ENCODE assay signal across 9 cellular contexts in genomic region chr12:50188875-50189575, GRCh38. TPM values are rescaled to one million over a fixed set of nuclear protein-coding genes. Genes with fewer than 3 reads are reported as not detected.
A peak's percentile ranks its signal among the peaks of the same experiment; 100 is the strongest.
DNase-seq lines count a peak whose midpoint lies in the region; ATAC-seq and TF ChIP-seq lines count a peak whose summit lies in the region.
"Had no signal": no experiment of that assay in that cellular context is flagged by ENCODE, and none has a peak within 500 bp of the region (broad histone marks: within the 10 kb centered on the region; RNA-seq: fewer than 3 reads in every experiment).

No MANE protein-coding gene starts in this region.

- ATAC-seq in psoas muscle, result no peak
- no peak for ATAC-seq in HG02884 (IDR thresholded peaks at IDR 0.05; ENCODE audit: unreplicated experiment)

- H3K27me3 ChIP-seq in AG04450 (ENCODE audit: control insufficient read depth, insufficient read depth, low read length), result no peaks in the 10 kb centered on the region
- H3K27me3 ChIP-seq in SJCRH30, result no peaks in the 10 kb centered on the region
- H3K27me3 ChIP-seq in brain microvascular endothelial cell (replicated peaks), result no peaks in the 10 kb centered on the region
- H3K27me3 ChIP-seq in psoas muscle (ENCODE audit: insufficient read depth in 3 of 3, low read length in 2 of 3), result no peaks in the 10 kb centered on the region

- no peak for TF ChIP-seq CTCF in AG04450 (IDR thresholded peaks at IDR 0.05; ENCODE audit: low read depth, low read length)
- TF ChIP-seq CTCF in brain microvascular endothelial cell (IDR thresholded peaks at IDR 0.05; ENCODE audit: low read depth, low read length, missing control alignments), result no peak
- TF ChIP-seq CTCF in psoas muscle (IDR thresholded peaks at IDR 0.05), result no peak

- H3K27ac ChIP-seq in AG04450 (ENCODE audit: low read depth, low read length) (peak overlapping the region; percentile 98), SJCRH30 (peak overlapping the region; percentile 83; the same call in 1 of the 2 replicates), brain microvascular endothelial cell (peak overlapping the region; percentile 92), psoas muscle (peak overlapping the region; percentile 50)

- POLR2A ChIA-PET in AG04450 (lab: Yijun Ruan, JAX), result interaction anchor here (1.1 kb wide), 1 partner anchor 32 kb away, joined by 5 read pairs; no protein-coding TSS in a partner anchor

- in situ Hi-C loops in brain microvascular endothelial cell (cut with HindIII; ENCODE audit: low pct_ligation_motif_present, low sequenced_read_pairs), result loop anchor here (25.0 kb wide), 1 partner anchor 227 kb away; the partner anchor contains the start of genes AQP2, AQP5 and AQP6

- DNase-seq in AG04450 (ENCODE audit: low read depth, low spot score), result no peak
- DNase-seq in SJCRH30, result no peak
- DNase-seq in brain microvascular endothelial cell, result no peak
- no peak for DNase-seq in psoas muscle
- no peak for DNase-seq in NCI-H82 treated with DMSO at 0.1 percent for 48 hours (lab: John Stamatoyannopoulos, UW; ENCODE audit: unreplicated experiment)
- no peak for DNase-seq in NCI-H1092 treated with DMSO at 0.1 percent for 48 hours (lab: John Stamatoyannopoulos, UW)
- no peak for DNase-seq in OCI-M1 (lab: John Stamatoyannopoulos, UW)
- DNase-seq: NCI-H2029 had no signal

- H3K4me1 ChIP-seq in SJCRH30 (peaks cover 54% of the 10 kb centered on the region), psoas muscle (peaks cover 27% of the 10 kb centered on the region)

- H3K9me3 ChIP-seq in AG04450 (ENCODE audit: control insufficient read depth, insufficient read depth, low read length) (no peaks in the 10 kb centered on the region), SJCRH30 (replicated peaks) (no peaks in the 10 kb centered on the region), psoas muscle (no peaks in the 10 kb centered on the region)

- CTCF ChIA-PET in AG04450 (lab: Charles Lee), result interaction anchor here (1.5 to 4.9 kb wide), 2 partner anchors 13 to 125 kb away, joined by 6 to 21 read pairs; no protein-coding TSS in a partner anchor

- H3K4me3 ChIP-seq in AG04450 (ENCODE audit: low read depth, low read length), result no peak overlapping the region
- no peak overlapping the region for H3K4me3 ChIP-seq in SJCRH30
- no peak overlapping the region for H3K4me3 ChIP-seq in brain microvascular endothelial cell (ENCODE audit: low read depth, low read length)
- H3K4me3 ChIP-seq in psoas muscle, result no peak overlapping the region

- peaks cover 22% of the 10 kb centered on the region for H3K36me3 ChIP-seq in SJCRH30
- H3K36me3 ChIP-seq in brain microvascular endothelial cell (replicated peaks), result peaks cover 40% of the 10 kb centered on the region
- H3K36me3 ChIP-seq in psoas muscle (ENCODE audit: insufficient read depth in 1 of 2, low read depth in 1 of 2), result peaks cover 0 to 57% of the 10 kb centered on the region in 2 donors

- intact Hi-C loops in psoas muscle (cut with DNase I), result loop anchor here (5.0 kb wide), 2 partner anchors 123 to 128 kb away; no protein-coding TSS in a partner anchor

- 92 to 94% (median 92%) methylated on average over 5 of the region's 5 CpGs for WGBS in psoas muscle, 3 donors

RNA-seq across cellular contexts. Expression of gene CERS5, which starts 21.9 kb away (rescaled TPM):
- polyA plus RNA-seq in AG04450 (2011; rRNA removed) (76.1 and 83.3 TPM in 2 replicates), psoas muscle (1 to 10 TPM; 7.2 to 8.2 (median 7.5) TPM)
- 77.9 and 80.7 TPM in 2 replicates for polyA minus RNA-seq in AG04450 (2011; rRNA and poly(A)+ RNA removed)
- total RNA-seq in SJCRH30 (2014; rRNA removed; shearing (Covaris generic)), result 43.4 and 58.7 TPM in 2 replicates
- total RNA-seq in psoas muscle, result 10 to 100 TPM in 1 of 4 donors, 1 to 10 TPM in 3; 5.2 to 10.7 (median 6.6) TPM
